ENCODE assay signal across 24 cellular contexts in genomic region chr9:106075568-106075967, GRCh38.
"Had no signal": no experiment of that assay in that cellular context is flagged by ENCODE, and none has a peak within 500 bp of the region (broad histone marks: within the 10 kb centered on the region; RNA-seq: fewer than 3 reads in every experiment).

No MANE protein-coding gene starts in this region.

- FAIRE-seq: small intestine had no signal

- H3K4me3 ChIP-seq: coronary artery, gastrocnemius medialis, ovary, prostate gland, stomach, transverse colon, uterus had no signal

- H3K4me1 ChIP-seq: gastrocnemius medialis, prostate gland, stomach, transverse colon, uterus had no signal

- DNase-seq: activated CD4-positive, alpha-beta T cell treated with anti-CD3 and anti-CD28 coated beads, Interleukin-2, amount 10 ng/mL, durations not matched to agents 24 days and 14 days; activated CD8-positive, alpha-beta T cell treated with anti-CD3 and anti-CD28 coated beads for 36 hours; aorta; erythroblast; gastrocnemius medialis; head of caudate nucleus; hypothalamus; left ventricle myocardium superior; ovary; right cardiac atrium; small intestine; stimulated activated CD4-positive, alpha-beta T cell treated with anti-CD3 and anti-CD28 coated beads, Interleukin-15, amount 100 ng/mL, for 24 hours; stomach; transverse colon; uterus had no signal

- H3K27ac ChIP-seq: coronary artery, gastrocnemius medialis, neutrophil, ovary, prostate gland, stomach, transverse colon, uterus, VCaP had no signal

- H3K4me3 Mint-ChIP-seq: activated CD4-positive, alpha-beta T cell treated with anti-CD3 and anti-CD28 coated beads, Interleukin-2, amount 10 ng/mL, durations not matched to agents 24 days and 14 days; activated CD8-positive, alpha-beta T cell treated with anti-CD3 and anti-CD28 coated beads for 36 hours; activated T-helper 1 cell treated with anti-CD3 and anti-CD28 coated beads, Interleukin-12 subunit alpha, Interleukin-12 subunit beta, Interleukin-2, Interleukin-4 antibody, amounts not matched to agents 30 ng/mL and 10 ng/mL and 1 ng/mL, durations not matched to agents 14 hours and 24 hours and 36 hours; central memory CD8-positive, alpha-beta T cell; natural killer cell treated with Interleukin-12 subunit alpha and Interleukin-12 subunit beta and Interleukin-15 and Interleukin-18, amount 100 ng/mL, for 72 hours; stimulated activated memory B cell treated with anti-CD40 and anti-IgM and Interleukin-4, amounts not matched to agents 10 μg/mL and 1 μg/mL and 100 μg/mL, for 72 hours had no signal

- H3K4me1 Mint-ChIP-seq: activated CD4-positive, alpha-beta T cell treated with anti-CD3 and anti-CD28 coated beads, Interleukin-2, amount 10 ng/mL, durations not matched to agents 24 days and 14 days; central memory CD8-positive, alpha-beta T cell; stimulated activated memory B cell treated with anti-CD40 and anti-IgM and Interleukin-4, amounts not matched to agents 10 μg/mL and 1 μg/mL and 100 μg/mL, for 72 hours had no signal

- H3K9me3 ChIP-seq: gastrocnemius medialis, neutrophil, ovary, prostate gland, stomach, transverse colon, uterus had no signal

- H3K27me3 Mint-ChIP-seq: activated CD4-positive, alpha-beta T cell treated with anti-CD3 and anti-CD28 coated beads, Interleukin-2, amount 10 ng/mL, durations not matched to agents 24 days and 14 days; activated CD8-positive, alpha-beta T cell treated with anti-CD3 and anti-CD28 coated beads for 36 hours; central memory CD8-positive, alpha-beta T cell; stimulated activated memory B cell treated with anti-CD40 and anti-IgM and Interleukin-4, amounts not matched to agents 10 μg/mL and 1 μg/mL and 100 μg/mL, for 72 hours had no signal

- H3K36me3 Mint-ChIP-seq: activated naive CD4-positive, alpha-beta T cell treated with anti-CD3 and anti-CD28 coated beads, Interleukin-2, amount 50 U/mL, for 72 hours; natural killer cell treated with Interleukin-12 subunit alpha and Interleukin-12 subunit beta and Interleukin-15 and Interleukin-18, amount 100 ng/mL, for 72 hours; stimulated activated memory B cell treated with anti-CD40 and anti-IgM and Interleukin-4, amounts not matched to agents 10 μg/mL and 1 μg/mL and 100 μg/mL, for 72 hours had no signal

- H3K9me3 Mint-ChIP-seq: activated CD4-positive, alpha-beta T cell treated with anti-CD3 and anti-CD28 coated beads, Interleukin-2, amount 10 ng/mL, durations not matched to agents 24 days and 14 days; activated CD8-positive, alpha-beta T cell treated with anti-CD3 and anti-CD28 coated beads for 36 hours; activated T-helper 1 cell treated with anti-CD3 and anti-CD28 coated beads, Interleukin-12 subunit alpha, Interleukin-12 subunit beta, Interleukin-2, Interleukin-4 antibody, amounts not matched to agents 30 ng/mL and 10 ng/mL and 1 ng/mL, durations not matched to agents 14 hours and 24 hours and 36 hours; natural killer cell treated with Interleukin-12 subunit alpha and Interleukin-12 subunit beta and Interleukin-15 and Interleukin-18, amount 100 ng/mL, for 72 hours; stimulated activated memory B cell treated with anti-CD40 and anti-IgM and Interleukin-4, amounts not matched to agents 10 μg/mL and 1 μg/mL and 100 μg/mL, for 72 hours had no signal

- H3K27me3 ChIP-seq: gastrocnemius medialis, neutrophil, ovary, stomach, transverse colon, uterus had no signal

- H3K27ac Mint-ChIP-seq: activated CD4-positive, alpha-beta T cell treated with anti-CD3 and anti-CD28 coated beads, Interleukin-2, amount 10 ng/mL, durations not matched to agents 24 days and 14 days; activated CD8-positive, alpha-beta T cell treated with anti-CD3 and anti-CD28 coated beads for 36 hours; activated naive CD4-positive, alpha-beta T cell treated with anti-CD3 and anti-CD28 coated beads, Interleukin-2, amount 50 U/mL, for 72 hours; activated T-helper 1 cell treated with anti-CD3 and anti-CD28 coated beads, Interleukin-12 subunit alpha, Interleukin-12 subunit beta, Interleukin-2, Interleukin-4 antibody, amounts not matched to agents 30 ng/mL and 10 ng/mL and 1 ng/mL, durations not matched to agents 14 hours and 24 hours and 36 hours; natural killer cell treated with Interleukin-12 subunit alpha and Interleukin-12 subunit beta and Interleukin-15 and Interleukin-18, amount 100 ng/mL, for 72 hours; stimulated activated memory B cell treated with anti-CD40 and anti-IgM and Interleukin-4, amounts not matched to agents 10 μg/mL and 1 μg/mL and 100 μg/mL, for 72 hours had no signal

- H3K36me3 ChIP-seq: gastrocnemius medialis, neutrophil, ovary, prostate gland, stomach, transverse colon, uterus had no signal
